ENCODE assay signal across 1 cellular context in the genomic region with DNA sequence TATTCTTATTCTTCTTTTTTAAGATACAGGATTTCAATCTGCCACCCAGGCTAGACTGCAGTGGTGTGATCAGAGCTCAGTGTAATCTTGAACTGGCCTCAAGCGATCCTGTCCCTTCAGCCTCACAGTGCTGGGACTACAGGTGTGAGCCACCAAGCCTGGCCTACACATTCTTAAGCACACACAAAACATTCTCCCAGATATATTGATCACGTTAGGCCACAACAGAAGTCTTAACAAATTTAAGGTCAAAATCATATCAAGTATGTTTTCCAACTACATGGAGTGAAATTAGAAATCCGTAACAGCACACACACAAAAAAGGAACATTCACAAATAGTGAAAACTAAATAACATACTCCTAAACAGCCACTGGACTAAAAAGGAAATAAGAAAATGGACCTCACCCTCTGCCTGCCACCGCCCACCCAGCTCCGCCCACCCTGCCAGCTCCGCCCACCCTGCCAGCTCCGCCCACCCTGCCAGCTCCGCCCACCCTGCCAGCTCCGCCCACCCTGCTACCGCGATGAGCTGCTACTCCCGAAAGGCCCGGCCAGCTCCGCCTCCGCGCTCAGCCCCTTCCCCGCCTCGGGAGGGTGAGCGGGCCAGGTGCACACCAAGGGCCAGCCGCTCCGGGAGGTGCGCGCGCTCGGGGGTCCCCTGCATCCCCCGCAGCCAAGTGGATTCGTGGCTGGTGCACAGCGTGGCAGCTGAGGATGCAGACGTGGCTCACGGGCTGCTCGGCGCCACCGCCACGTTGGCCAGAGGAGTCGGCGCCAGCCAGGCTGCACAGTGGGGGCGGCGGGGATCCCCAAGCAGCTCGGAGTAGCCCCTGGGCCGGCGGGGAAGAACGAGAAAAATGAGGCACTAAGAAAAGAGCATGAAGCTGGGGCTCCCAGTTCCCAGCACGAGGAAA.
A peak's percentile ranks its signal among the peaks of the same experiment; 100 is the strongest.
TF ChIP-seq lines count a peak whose summit lies in the region.

No MANE protein-coding gene starts in this region.

TF ChIP-seq in K562, 482 proteins besides CTCF, POLR2A, EP300 and RAD21 (continued from another document and continues in another):
- TF ChIP-seq, protein P1, sequence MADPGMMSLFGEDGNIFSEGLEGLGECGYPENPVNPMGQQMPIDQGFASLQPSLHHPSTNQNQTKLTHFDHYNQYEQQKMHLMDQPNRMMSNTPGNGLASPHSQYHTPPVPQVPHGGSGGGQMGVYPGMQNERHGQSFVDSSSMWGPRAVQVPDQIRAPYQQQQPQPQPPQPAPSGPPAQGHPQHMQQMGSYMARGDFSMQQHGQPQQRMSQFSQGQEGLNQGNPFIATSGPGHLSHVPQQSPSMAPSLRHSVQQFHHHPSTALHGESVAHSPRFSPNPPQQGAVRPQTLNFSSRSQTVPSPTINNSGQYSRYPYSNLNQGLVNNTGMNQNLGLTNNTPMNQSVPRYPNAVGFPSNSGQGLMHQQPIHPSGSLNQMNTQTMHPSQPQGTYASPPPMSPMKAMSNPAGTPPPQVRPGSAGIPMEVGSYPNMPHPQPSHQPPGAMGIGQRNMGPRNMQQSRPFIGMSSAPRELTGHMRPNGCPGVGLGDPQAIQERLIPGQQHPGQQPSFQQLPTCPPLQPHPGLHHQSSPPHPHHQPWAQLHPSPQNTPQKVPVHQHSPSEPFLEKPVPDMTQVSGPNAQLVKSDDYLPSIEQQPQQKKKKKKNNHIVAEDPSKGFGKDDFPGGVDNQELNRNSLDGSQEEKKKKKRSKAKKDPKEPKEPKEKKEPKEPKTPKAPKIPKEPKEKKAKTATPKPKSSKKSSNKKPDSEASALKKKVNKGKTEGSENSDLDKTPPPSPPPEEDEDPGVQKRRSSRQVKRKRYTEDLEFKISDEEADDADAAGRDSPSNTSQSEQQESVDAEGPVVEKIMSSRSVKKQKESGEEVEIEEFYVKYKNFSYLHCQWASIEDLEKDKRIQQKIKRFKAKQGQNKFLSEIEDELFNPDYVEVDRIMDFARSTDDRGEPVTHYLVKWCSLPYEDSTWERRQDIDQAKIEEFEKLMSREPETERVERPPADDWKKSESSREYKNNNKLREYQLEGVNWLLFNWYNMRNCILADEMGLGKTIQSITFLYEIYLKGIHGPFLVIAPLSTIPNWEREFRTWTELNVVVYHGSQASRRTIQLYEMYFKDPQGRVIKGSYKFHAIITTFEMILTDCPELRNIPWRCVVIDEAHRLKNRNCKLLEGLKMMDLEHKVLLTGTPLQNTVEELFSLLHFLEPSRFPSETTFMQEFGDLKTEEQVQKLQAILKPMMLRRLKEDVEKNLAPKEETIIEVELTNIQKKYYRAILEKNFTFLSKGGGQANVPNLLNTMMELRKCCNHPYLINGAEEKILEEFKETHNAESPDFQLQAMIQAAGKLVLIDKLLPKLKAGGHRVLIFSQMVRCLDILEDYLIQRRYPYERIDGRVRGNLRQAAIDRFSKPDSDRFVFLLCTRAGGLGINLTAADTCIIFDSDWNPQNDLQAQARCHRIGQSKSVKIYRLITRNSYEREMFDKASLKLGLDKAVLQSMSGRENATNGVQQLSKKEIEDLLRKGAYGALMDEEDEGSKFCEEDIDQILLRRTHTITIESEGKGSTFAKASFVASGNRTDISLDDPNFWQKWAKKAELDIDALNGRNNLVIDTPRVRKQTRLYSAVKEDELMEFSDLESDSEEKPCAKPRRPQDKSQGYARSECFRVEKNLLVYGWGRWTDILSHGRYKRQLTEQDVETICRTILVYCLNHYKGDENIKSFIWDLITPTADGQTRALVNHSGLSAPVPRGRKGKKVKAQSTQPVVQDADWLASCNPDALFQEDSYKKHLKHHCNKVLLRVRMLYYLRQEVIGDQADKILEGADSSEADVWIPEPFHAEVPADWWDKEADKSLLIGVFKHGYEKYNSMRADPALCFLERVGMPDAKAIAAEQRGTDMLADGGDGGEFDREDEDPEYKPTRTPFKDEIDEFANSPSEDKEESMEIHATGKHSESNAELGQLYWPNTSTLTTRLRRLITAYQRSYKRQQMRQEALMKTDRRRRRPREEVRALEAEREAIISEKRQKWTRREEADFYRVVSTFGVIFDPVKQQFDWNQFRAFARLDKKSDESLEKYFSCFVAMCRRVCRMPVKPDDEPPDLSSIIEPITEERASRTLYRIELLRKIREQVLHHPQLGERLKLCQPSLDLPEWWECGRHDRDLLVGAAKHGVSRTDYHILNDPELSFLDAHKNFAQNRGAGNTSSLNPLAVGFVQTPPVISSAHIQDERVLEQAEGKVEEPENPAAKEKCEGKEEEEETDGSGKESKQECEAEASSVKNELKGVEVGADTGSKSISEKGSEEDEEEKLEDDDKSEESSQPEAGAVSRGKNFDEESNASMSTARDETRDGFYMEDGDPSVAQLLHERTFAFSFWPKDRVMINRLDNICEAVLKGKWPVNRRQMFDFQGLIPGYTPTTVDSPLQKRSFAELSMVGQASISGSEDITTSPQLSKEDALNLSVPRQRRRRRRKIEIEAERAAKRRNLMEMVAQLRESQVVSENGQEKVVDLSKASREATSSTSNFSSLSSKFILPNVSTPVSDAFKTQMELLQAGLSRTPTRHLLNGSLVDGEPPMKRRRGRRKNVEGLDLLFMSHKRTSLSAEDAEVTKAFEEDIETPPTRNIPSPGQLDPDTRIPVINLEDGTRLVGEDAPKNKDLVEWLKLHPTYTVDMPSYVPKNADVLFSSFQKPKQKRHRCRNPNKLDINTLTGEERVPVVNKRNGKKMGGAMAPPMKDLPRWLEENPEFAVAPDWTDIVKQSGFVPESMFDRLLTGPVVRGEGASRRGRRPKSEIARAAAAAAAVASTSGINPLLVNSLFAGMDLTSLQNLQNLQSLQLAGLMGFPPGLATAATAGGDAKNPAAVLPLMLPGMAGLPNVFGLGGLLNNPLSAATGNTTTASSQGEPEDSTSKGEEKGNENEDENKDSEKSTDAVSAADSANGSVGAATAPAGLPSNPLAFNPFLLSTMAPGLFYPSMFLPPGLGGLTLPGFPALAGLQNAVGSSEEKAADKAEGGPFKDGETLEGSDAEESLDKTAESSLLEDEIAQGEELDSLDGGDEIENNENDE (IDR thresholded peaks at IDR 0.05; ENCODE audit: low read depth, low read length): no peak
- TF ChIP-seq ATF7 (IDR thresholded peaks at IDR 0.05) (no peak), PCBP1 (IDR thresholded peaks at IDR 0.05; ENCODE audit: low read depth, low read length, poor library complexity, severe bottlenecking) (no peak), FOSL1 (tag; conservative IDR thresholded peaks at IDR 0.05) (no peak), MYBL2 (IDR thresholded peaks at IDR 0.05; ENCODE audit: low read depth) (no peak), MYBL2 (CRISPR knock-in tag; IDR thresholded peaks at IDR 0.05; ENCODE audit: borderline replicate concordance) (no peak), ZNF436 (CRISPR knock-in tag; IDR thresholded peaks at IDR 0.05) (no peak), RFX7 (CRISPR knock-in tag; IDR thresholded peaks at IDR 0.05) (no peak), ETV1 (tag; conservative IDR thresholded peaks at IDR 0.05; ENCODE audit: low read depth) (no peak), ZNF197 (CRISPR knock-in tag; IDR thresholded peaks at IDR 0.05; ENCODE audit: low read depth) (no peak), CBX8 (IDR thresholded peaks at IDR 0.05; ENCODE audit: borderline replicate concordance, extremely low read depth, low read depth, low read length, poor library complexity, severe bottlenecking) (no peak), ADNP (tag; IDR thresholded peaks at IDR 0.05) (no peak), ZNF140 (CRISPR knock-in tag; IDR thresholded peaks at IDR 0.05) (no peak), ZFP1 (CRISPR knock-in tag; IDR thresholded peaks at IDR 0.05) (no peak), SIN3A (IDR thresholded peaks at IDR 0.05; ENCODE audit: borderline replicate concordance in 2 of 2, control insufficient read depth in 1 of 2, low read depth in 2 of 2, low read length in 2 of 2) (0 out of 4 replicates have a peak, but pooled peaks of 1 of the 2 experiments have one; percentile 33), JUN (IDR thresholded peaks at IDR 0.05; ENCODE audit: borderline replicate concordance, low read depth, low read length) (no peak), JUN (CRISPR knock-in tag; IDR thresholded peaks at IDR 0.05; ENCODE audit: borderline replicate concordance) (no peak), RNF2 (IDR thresholded peaks at IDR 0.05) (no peak), FOXK2 (conservative IDR thresholded peaks at IDR 0.05 in 1 of 2, IDR thresholded peaks at IDR 0.05 in 1 of 2; ENCODE audit: low read depth in 2 of 2) (no peak), CBX2 (IDR thresholded peaks at IDR 0.05; ENCODE audit: insufficient read depth, low read length, poor library complexity, severe bottlenecking) (no peak), FOXA3 (CRISPR knock-in tag; conservative IDR thresholded peaks at IDR 0.05 in 1 of 2, IDR thresholded peaks at IDR 0.05 in 1 of 2) (no peak), BRD9 (IDR thresholded peaks at IDR 0.05; ENCODE audit: low read depth, partially characterized antibody) (no peak), ZNF175 (CRISPR knock-in tag; IDR thresholded peaks at IDR 0.05; ENCODE audit: low read depth) (no peak), ZBTB17 (CRISPR knock-in tag; IDR thresholded peaks at IDR 0.05) (no peak), NR2C2 (CRISPR knock-in tag; IDR thresholded peaks at IDR 0.05) (no peak), NR2C2 (tag; IDR thresholded peaks at IDR 0.05) (no peak), SREBF2 (CRISPR knock-in tag; IDR thresholded peaks at IDR 0.05) (no peak), ASH1L (IDR thresholded peaks at IDR 0.05; ENCODE audit: borderline replicate concordance, low read depth, partially characterized antibody) (no peak), PHF21A (IDR thresholded peaks at IDR 0.05; ENCODE audit: borderline replicate concordance, low read depth) (no peak), MEIS2 (IDR thresholded peaks at IDR 0.05; ENCODE audit: partially characterized antibody) (no peak), ZNF263 (CRISPR knock-in tag; IDR thresholded peaks at IDR 0.05; ENCODE audit: borderline replicate concordance) (peak; percentile 91), MTF1 (CRISPR knock-in tag; IDR thresholded peaks at IDR 0.05; ENCODE audit: borderline replicate concordance) (no peak), KLF1 (tag; IDR thresholded peaks at IDR 0.05) (no peak), GTF2F1 (IDR thresholded peaks at IDR 0.05; ENCODE audit: low read depth, low read length) (no peak)
- TF ChIP-seq, protein P2, sequence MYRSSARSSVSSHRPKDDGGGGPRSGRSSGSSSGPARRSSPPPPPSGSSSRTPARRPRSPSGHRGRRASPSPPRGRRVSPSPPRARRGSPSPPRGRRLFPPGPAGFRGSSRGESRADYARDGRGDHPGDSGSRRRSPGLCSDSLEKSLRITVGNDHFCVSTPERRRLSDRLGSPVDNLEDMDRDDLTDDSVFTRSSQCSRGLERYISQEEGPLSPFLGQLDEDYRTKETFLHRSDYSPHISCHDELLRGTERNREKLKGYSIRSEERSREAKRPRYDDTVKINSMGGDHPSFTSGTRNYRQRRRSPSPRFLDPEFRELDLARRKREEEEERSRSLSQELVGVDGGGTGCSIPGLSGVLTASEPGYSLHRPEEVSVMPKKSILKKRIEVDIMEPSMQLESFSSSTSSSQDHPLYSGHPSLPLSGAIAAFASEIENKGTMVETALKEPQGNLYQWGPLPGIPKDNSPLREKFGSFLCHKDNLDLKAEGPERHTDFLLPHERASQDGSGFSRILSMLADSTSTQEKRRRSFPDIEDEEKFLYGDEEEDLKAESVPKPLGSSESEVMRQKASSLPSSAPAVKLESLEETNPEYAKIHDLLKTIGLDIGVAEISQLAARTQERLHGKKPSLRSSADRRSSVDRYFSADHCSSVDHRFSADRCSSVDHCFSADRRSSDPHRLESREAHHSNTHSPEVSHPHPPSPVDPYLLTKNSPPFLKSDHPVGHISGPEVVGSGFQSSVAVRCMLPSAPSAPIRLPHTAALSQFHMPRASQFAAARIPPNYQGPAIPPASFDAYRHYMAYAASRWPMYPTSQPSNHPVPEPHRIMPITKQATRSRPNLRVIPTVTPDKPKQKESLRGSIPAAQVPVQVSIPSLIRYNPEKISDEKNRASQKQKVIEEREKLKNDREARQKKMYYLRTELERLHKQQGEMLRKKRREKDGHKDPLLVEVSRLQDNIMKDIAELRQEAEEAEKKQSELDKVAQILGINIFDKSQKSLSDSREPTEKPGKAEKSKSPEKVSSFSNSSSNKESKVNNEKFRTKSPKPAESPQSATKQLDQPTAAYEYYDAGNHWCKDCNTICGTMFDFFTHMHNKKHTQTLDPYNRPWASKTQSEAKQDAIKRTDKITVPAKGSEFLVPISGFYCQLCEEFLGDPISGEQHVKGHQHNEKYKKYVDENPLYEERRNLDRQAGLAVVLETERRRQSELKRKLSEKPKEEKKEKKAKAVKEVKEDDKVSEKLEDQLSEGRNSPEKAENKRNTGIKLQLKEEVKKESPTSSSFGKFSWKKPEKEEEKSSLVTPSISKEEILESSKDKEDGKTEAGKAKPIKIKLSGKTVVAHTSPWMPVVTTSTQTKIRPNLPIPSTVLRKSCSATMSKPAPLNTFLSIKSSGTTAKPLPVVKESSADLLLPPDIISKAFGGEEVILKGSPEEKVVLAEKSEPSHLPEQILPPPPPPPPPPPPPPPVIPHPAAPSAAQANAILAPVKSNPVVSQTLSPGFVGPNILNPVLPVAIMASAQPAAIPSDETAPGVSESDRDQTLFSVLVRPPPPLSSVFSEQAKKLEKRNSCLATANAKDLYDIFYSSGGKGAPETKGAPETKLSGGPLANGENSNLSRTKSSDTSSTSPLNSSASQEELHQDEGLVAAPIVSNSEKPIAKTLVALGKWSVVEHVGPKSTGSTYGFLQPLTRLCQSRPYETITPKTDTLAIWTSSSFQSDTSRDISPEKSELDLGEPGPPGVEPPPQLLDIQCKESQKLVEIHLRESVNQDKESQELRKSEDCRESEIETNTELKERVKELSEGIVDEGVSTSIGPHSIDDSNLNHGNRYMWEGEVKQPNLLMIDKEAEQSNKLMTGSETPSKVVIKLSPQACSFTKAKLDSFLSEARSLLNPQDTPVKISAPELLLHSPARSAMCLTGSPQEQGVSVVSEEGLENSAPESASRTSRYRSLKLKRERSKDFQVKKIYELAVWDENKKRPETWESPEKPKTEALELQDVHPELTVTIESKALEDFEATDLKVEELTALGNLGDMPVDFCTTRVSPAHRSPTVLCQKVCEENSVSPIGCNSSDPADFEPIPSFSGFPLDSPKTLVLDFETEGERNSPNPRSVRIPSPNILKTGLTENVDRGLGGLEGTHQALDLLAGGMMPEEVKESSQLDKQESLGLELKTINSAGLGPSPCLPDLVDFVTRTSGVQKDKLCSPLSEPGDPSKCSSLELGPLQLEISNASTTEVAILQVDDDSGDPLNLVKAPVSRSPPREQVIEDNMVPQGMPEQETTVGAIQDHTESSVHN (IDR thresholded peaks at IDR 0.05; ENCODE audit: borderline replicate concordance in 1 of 2, low read depth in 1 of 2): no peak
- TF ChIP-seq, protein P3, sequence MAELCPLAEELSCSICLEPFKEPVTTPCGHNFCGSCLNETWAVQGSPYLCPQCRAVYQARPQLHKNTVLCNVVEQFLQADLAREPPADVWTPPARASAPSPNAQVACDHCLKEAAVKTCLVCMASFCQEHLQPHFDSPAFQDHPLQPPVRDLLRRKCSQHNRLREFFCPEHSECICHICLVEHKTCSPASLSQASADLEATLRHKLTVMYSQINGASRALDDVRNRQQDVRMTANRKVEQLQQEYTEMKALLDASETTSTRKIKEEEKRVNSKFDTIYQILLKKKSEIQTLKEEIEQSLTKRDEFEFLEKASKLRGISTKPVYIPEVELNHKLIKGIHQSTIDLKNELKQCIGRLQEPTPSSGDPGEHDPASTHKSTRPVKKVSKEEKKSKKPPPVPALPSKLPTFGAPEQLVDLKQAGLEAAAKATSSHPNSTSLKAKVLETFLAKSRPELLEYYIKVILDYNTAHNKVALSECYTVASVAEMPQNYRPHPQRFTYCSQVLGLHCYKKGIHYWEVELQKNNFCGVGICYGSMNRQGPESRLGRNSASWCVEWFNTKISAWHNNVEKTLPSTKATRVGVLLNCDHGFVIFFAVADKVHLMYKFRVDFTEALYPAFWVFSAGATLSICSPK (IDR thresholded peaks at IDR 0.05; ENCODE audit: borderline replicate concordance): no peak
